24 cellular contexts compared by ENCODE assay signal in genomic region chr11:62953811-62954210, GRCh38. TPM values are rescaled to one million over a fixed set of nuclear protein-coding genes. Genes with fewer than 3 reads are reported as not detected.
"Had no signal": no experiment of that assay in that cellular context is flagged by ENCODE, and none has a peak within 500 bp of the region (broad histone marks: within the 10 kb centered on the region; RNA-seq: fewer than 3 reads in every experiment).

No MANE protein-coding gene starts in this region.

- DNase-seq: activated B cell treated with CpG ODN at 0.5 μM for 24 hours; activated CD4-positive, alpha-beta T cell treated with anti-CD3 and anti-CD28 coated beads for 48 hours; activated CD8-positive, alpha-beta memory T cell treated with anti-CD3 and anti-CD28 coated beads, Interleukin-2, amount 50 U/mL, for 4 hours; activated CD8-positive, alpha-beta T cell treated with anti-CD3 and anti-CD28 coated beads for 36 hours; activated gamma-delta T cell; activated T-cell treated with anti-CD3 and anti-CD28 coated beads, Interleukin-2, amount 50 U/mL, for 72 hours; amygdala; dermis blood vessel endothelial cell; hypothalamus; mesenchymal stem cell; posterior cingulate gyrus; retina; small intestine; stimulated activated CD4-positive, alpha-beta T cell treated with anti-CD3 and anti-CD28 coated beads, Interleukin-4, amount 100 ng/mL, for 24 hours; stimulated activated naive CD4-positive, alpha-beta T cell treated with Interleukin-2 at 50 U/mL for 16 hours; T-helper 17 cell; upper lobe of left lung had no signal

- H3K4me3 Mint-ChIP-seq: activated B cell treated with CpG ODN at 0.5 μM for 24 hours; activated CD8-positive, alpha-beta T cell treated with anti-CD3 and anti-CD28 coated beads for 36 hours; activated T-cell treated with anti-CD3 and anti-CD28 coated beads, Interleukin-2, amount 50 U/mL, for 72 hours; brain; natural killer cell treated with Interleukin-12 subunit alpha and Interleukin-12 subunit beta and Interleukin-15 and Interleukin-18, amount 100 ng/mL, for 72 hours; T-helper 17 cell had no signal

- H3K27me3 ChIP-seq: suprapubic skin, upper lobe of left lung had no signal

- H3K36me3 ChIP-seq: suprapubic skin, upper lobe of left lung had no signal

- H3K4me3 ChIP-seq: suprapubic skin, upper lobe of left lung had no signal

- ATAC-seq: activated CD8-positive, alpha-beta T cell treated with anti-CD3 and anti-CD28 coated beads for 36 hours; activated naive CD4-positive, alpha-beta T cell treated with anti-CD3 and anti-CD28 coated beads, Interleukin-2, amount 50 U/mL, for 72 hours; activated T-cell treated with anti-CD3 and anti-CD28 coated beads, Interleukin-2, amount 50 U/mL, for 72 hours; natural killer cell treated with Interleukin-12 subunit alpha and Interleukin-12 subunit beta and Interleukin-15 and Interleukin-18, amount 100 ng/mL, for 72 hours; T-helper 17 cell had no signal

- FAIRE-seq: small intestine had no signal

- H3K36me3 Mint-ChIP-seq: activated naive CD4-positive, alpha-beta T cell treated with anti-CD3 and anti-CD28 coated beads, Interleukin-2, amount 50 U/mL, for 72 hours; brain; natural killer cell treated with Interleukin-12 subunit alpha and Interleukin-12 subunit beta and Interleukin-15 and Interleukin-18, amount 100 ng/mL, for 72 hours had no signal

- H3K9me3 Mint-ChIP-seq: activated B cell treated with CpG ODN at 0.5 μM for 24 hours; activated CD8-positive, alpha-beta T cell treated with anti-CD3 and anti-CD28 coated beads for 36 hours; activated naive CD4-positive, alpha-beta T cell treated with anti-CD3 and anti-CD28 coated beads, Interleukin-2, amount 50 U/mL, for 72 hours; activated T-cell treated with anti-CD3 and anti-CD28 coated beads, Interleukin-2, amount 50 U/mL, for 72 hours; brain; natural killer cell treated with Interleukin-12 subunit alpha and Interleukin-12 subunit beta and Interleukin-15 and Interleukin-18, amount 100 ng/mL, for 72 hours had no signal

- H3K27ac ChIP-seq: suprapubic skin, upper lobe of left lung had no signal

- H3K4me1 Mint-ChIP-seq: activated B cell treated with CpG ODN at 0.5 μM for 24 hours had no signal

- H3K27ac Mint-ChIP-seq: activated B cell treated with CpG ODN at 0.5 μM for 24 hours; activated CD8-positive, alpha-beta T cell treated with anti-CD3 and anti-CD28 coated beads for 36 hours; activated naive CD4-positive, alpha-beta T cell treated with anti-CD3 and anti-CD28 coated beads, Interleukin-2, amount 50 U/mL, for 72 hours; activated T-cell treated with anti-CD3 and anti-CD28 coated beads, Interleukin-2, amount 50 U/mL, for 72 hours; brain; natural killer cell treated with Interleukin-12 subunit alpha and Interleukin-12 subunit beta and Interleukin-15 and Interleukin-18, amount 100 ng/mL, for 72 hours; T-helper 17 cell had no signal

- H3K9me3 ChIP-seq: suprapubic skin, upper lobe of left lung had no signal

RNA-seq across cellular contexts. Expression of gene SLC22A6, which starts 31.0 kb away (rescaled TPM):
- total RNA-seq: activated B cell treated with CpG ODN at 0.5 μM for 24 hours; activated CD8-positive, alpha-beta T cell treated with anti-CD3 and anti-CD28 coated beads for 36 hours; activated naive CD4-positive, alpha-beta T cell treated with anti-CD3 and anti-CD28 coated beads, Interleukin-2, amount 50 U/mL, for 72 hours; activated T-cell treated with anti-CD3 and anti-CD28 coated beads, Interleukin-2, amount 50 U/mL, for 72 hours; chondrocyte; dermis blood vessel endothelial cell; epithelial cell of proximal tubule; liver; natural killer cell treated with Interleukin-12 subunit alpha and Interleukin-12 subunit beta and Interleukin-15 and Interleukin-18, amount 100 ng/mL, for 72 hours; suprapubic skin; T-helper 17 cell; upper lobe of left lung had no signal
- polyA plus RNA-seq: liver, small intestine had no signal

RNA-seq across cellular contexts. Expression of gene CHRM1, which starts 32.6 kb away (rescaled TPM):
- total RNA-seq: activated B cell treated with CpG ODN at 0.5 μM for 24 hours; activated CD8-positive, alpha-beta T cell treated with anti-CD3 and anti-CD28 coated beads for 36 hours; activated naive CD4-positive, alpha-beta T cell treated with anti-CD3 and anti-CD28 coated beads, Interleukin-2, amount 50 U/mL, for 72 hours; activated T-cell treated with anti-CD3 and anti-CD28 coated beads, Interleukin-2, amount 50 U/mL, for 72 hours; chondrocyte; dermis blood vessel endothelial cell; epithelial cell of proximal tubule; liver; natural killer cell treated with Interleukin-12 subunit alpha and Interleukin-12 subunit beta and Interleukin-15 and Interleukin-18, amount 100 ng/mL, for 72 hours; T-helper 17 cell had no signal
- polyA plus RNA-seq: liver had no signal
